In the genomic region with DNA sequence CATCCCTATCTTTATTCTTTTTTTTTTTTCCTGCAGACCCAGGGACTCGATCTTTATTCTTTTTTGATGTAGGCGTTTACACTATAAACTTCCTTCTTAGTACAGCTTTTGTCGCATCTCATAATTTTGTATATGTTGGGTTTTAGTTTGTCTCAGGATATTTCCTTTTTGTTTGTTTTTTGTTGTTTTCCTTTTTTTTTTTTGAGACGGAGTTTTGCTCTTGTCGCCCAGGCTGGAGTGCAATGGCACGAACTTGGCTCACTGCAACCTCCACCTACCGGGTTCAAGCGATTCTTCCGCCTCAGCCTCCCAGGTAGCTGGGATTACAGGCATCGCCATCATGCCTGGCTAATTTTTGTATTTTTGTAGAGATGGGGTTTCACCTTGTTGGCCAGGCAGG, we compare ENCODE assay signal across 8 cellular contexts. TPM values are rescaled to one million over a fixed set of nuclear protein-coding genes. Genes with fewer than 3 reads are reported as not detected.
A peak's percentile ranks its signal among the peaks of the same experiment; 100 is the strongest.
DNase-seq lines count a peak whose midpoint lies in the region; ATAC-seq, FAIRE-seq and TF ChIP-seq lines count a peak whose summit lies in the region.
"Not testable (repeated sequence)": the region's sequence is repeated elsewhere in the genome, so short reads cannot be mapped to it uniquely, and the experiment has no call there.

No MANE protein-coding gene starts in this region.

- CTCF ChIA-PET in CD4-positive, alpha-beta memory T cell (lab: Charles Lee; ENCODE audit: partially characterized antibody) = interaction anchor here (2.1 to 2.5 kb wide), 3 partner anchors 15 to 95 kb away, joined by 10 to 14 read pairs (median 11); no protein-coding TSS in a partner anchor
- CTCF ChIA-PET in HepG2 (lab: Yijun Ruan, JAX; ENCODE audit: low intra/inter-chr PET ratio, low total read pairs) = not testable (repeated sequence)

- not testable (repeated sequence) for ATAC-seq in HepG2; thoracic aorta (ENCODE audit: insufficient number of reproducible peaks, low FRiP score, low read depth)

- POLR2A ChIA-PET in CD4-positive, alpha-beta memory T cell (lab: Charles Lee; ENCODE audit: partially characterized antibody) = interaction anchor here (1.2 to 3.5 kb wide), 6 partner anchors 30 to 517 kb away, joined by 3 to 42 read pairs (median 10); partner anchors contain the start of genes DDB1, TKFC, TMEM109 and TMEM216
- POLR2A ChIA-PET in HepG2 (lab: Yijun Ruan, JAX) = interaction anchor here (2.4 to 2.6 kb wide), 2 partner anchors 39 to 137 kb away, joined by 8 to 29 read pairs; partner anchors contain the start of genes TMEM216 and VWCE

- peaks cover 75% of the 10 kb centered on the region for H3K4me1 ChIP-seq in CD4-positive, alpha-beta memory T cell (ENCODE audit: insufficient read depth, low read length)
- H3K4me1 ChIP-seq in esophagus muscularis mucosa (peaks cover 38 to 67% (median 63%) of the 10 kb centered on the region in 4 donors), HepG2 (ENCODE audit: insufficient read depth, low read length) (peaks cover 67% of the 10 kb centered on the region), osteoblast (ENCODE audit: insufficient read depth, low read length) (peaks cover 17% of the 10 kb centered on the region), thoracic aorta (ENCODE audit: control insufficient read depth in 1 of 2, low read depth in 2 of 2) (peaks cover 12 to 38% of the 10 kb centered on the region in 2 donors)

- not testable (repeated sequence) for TF ChIP-seq CTCF in WI38 (IDR thresholded peaks at IDR 0.05; ENCODE audit: low read depth, low read length); astrocyte of the spinal cord (IDR thresholded peaks at IDR 0.05; ENCODE audit: low read depth, low read length); esophagus muscularis mucosa (IDR thresholded peaks at IDR 0.05); HepG2 (CRISPR knock-in tag; IDR thresholded peaks at IDR 0.05); osteoblast (IDR thresholded peaks at IDR 0.05; ENCODE audit: extremely low read depth, low read depth, low read length); thoracic aorta (IDR thresholded peaks at IDR 0.05)

- peak overlapping the region; percentile 89 to 94 for H3K4me3 ChIP-seq in CD4-positive, alpha-beta memory T cell (ENCODE audit: low read length in 2 of 2)
- peak overlapping the region; percentile 100 for H3K4me3 ChIP-seq in Jurkat, Clone E6-1 (ENCODE audit: low read length)
- H3K4me3 ChIP-seq in WI38 (ENCODE audit: low read depth, low read length) = peak overlapping the region; percentile 99
- H3K4me3 ChIP-seq in astrocyte of the spinal cord (ENCODE audit: low read depth, low read length) = peak overlapping the region; percentile 99
- H3K4me3 ChIP-seq in esophagus muscularis mucosa = peak overlapping the region; percentile 77 to 96 (median 90)
- H3K4me3 ChIP-seq in HepG2 (replicated peaks in 1 of 3; ENCODE audit: insufficient read depth in 1 of 3, low read depth in 2 of 3, low read length in 3 of 3) = peak overlapping the region; percentile 66 to 99 (median 84)
- peak overlapping the region; percentile 95 for H3K4me3 ChIP-seq in osteoblast (ENCODE audit: insufficient read depth, low read length)
- peak overlapping the region; percentile 98 for H3K4me3 ChIP-seq in thoracic aorta

- BruUV-seq in HepG2 (replicated peaks; lab: Mats Ljungman, UMichigan) = not testable (repeated sequence)

- not testable (repeated sequence) for H3K9me3 Mint-ChIP-seq in CD4-positive, alpha-beta memory T cell

- not testable (repeated sequence) for TF ChIP-seq EP300 in esophagus muscularis mucosa (IDR thresholded peaks at IDR 0.05); HepG2 (IDR thresholded peaks at IDR 0.05; ENCODE audit: low read depth in 2 of 2, low read length in 2 of 2); HepG2 (CRISPR knock-in tag; IDR thresholded peaks at IDR 0.05; ENCODE audit: borderline replicate concordance)

- 70% methylated on average over 10 of the region's 10 CpGs for WGBS in esophagus muscularis mucosa
- WGBS in HepG2 (ENCODE audit: low lambda C conversion rate) = 37% methylated on average over 10 of the region's 10 CpGs

- H3K79me2 ChIP-seq in HepG2 (ENCODE audit: insufficient read depth, low read length) = peaks cover 70% of the 10 kb centered on the region
- peaks cover 94% of the 10 kb centered on the region for H3K79me2 ChIP-seq in osteoblast (ENCODE audit: insufficient read depth, low read length)

- H3K36me3 ChIP-seq in CD4-positive, alpha-beta memory T cell (ENCODE audit: insufficient read depth, low read length) = peaks cover 28% of the 10 kb centered on the region
- H3K36me3 ChIP-seq in esophagus muscularis mucosa = peaks cover 23 to 41% (median 28%) of the 10 kb centered on the region in 4 donors
- peaks cover 0 to 32% of the 10 kb centered on the region in 2 experiments; a peak in 4 of 5 replicates for H3K36me3 ChIP-seq in HepG2 (replicated peaks in 1 of 2; ENCODE audit: control insufficient read depth in 1 of 2, insufficient read depth in 2 of 2, low read length in 2 of 2)
- H3K36me3 ChIP-seq in osteoblast (ENCODE audit: insufficient read depth, low read length) = peaks cover 29% of the 10 kb centered on the region
- not testable (repeated sequence) for H3K36me3 ChIP-seq in thoracic aorta

- intact Hi-C loops in CD4-positive, alpha-beta memory T cell (cut with micrococcal nuclease) = loop anchor here (1.0 to 2.0 kb wide), 2 partner anchors 68 to 98 kb away; partner anchors contain the start of genes DDB1, TKFC and TMEM138
- intact Hi-C loops in esophagus muscularis mucosa (cut with DNase I); HepG2 (cut with micrococcal nuclease; ENCODE audit: unreplicated experiment): not testable (repeated sequence)

- H3K4me1 Mint-ChIP-seq in CD4-positive, alpha-beta memory T cell = peaks cover 30 to 82% (median 62%) of the 10 kb centered on the region in 4 donors

- H3K27ac Mint-ChIP-seq in CD4-positive, alpha-beta memory T cell = peak overlapping the region; percentile 99 to 100 (median 100)

- peak overlapping the region; percentile 96 for H3K9ac ChIP-seq in HepG2 (ENCODE audit: insufficient read depth, low read depth, low read length)

- H2AFZ ChIP-seq in HepG2 (ENCODE audit: low read length); osteoblast (ENCODE audit: low read length): not testable (repeated sequence)

- TF ChIP-seq RAD21 in HepG2 (CRISPR knock-in tag; IDR thresholded peaks at IDR 0.05) = not testable (repeated sequence)

- peak overlapping the region; percentile 94 to 99 (median 98) for H3K4me3 Mint-ChIP-seq in CD4-positive, alpha-beta memory T cell

- not testable (repeated sequence) for TF ChIP-seq POLR2A in esophagus muscularis mucosa (IDR thresholded peaks at IDR 0.05; ENCODE audit: low read depth); HepG2 (IDR thresholded peaks at IDR 0.05; ENCODE audit: insufficient read depth in 1 of 2, low read depth in 2 of 2, low read length in 2 of 2)

- H3K4me2 ChIP-seq in HepG2 (ENCODE audit: low read depth, low read length) = peak overlapping the region; percentile 74
- H3K4me2 ChIP-seq in osteoblast (ENCODE audit: insufficient read depth, low read length) = peak overlapping the region; percentile 91

- FAIRE-seq in HepG2 (lab: Jason Lieb, UNC) = not testable (repeated sequence)

- H3K36me3 Mint-ChIP-seq in CD4-positive, alpha-beta memory T cell = peaks cover 21 to 51% of the 10 kb centered on the region in 2 donors

- peak overlapping the region; percentile 99 for H3K27ac ChIP-seq in CD4-positive, alpha-beta memory T cell (ENCODE audit: low read depth, low read length)
- H3K27ac ChIP-seq in esophagus muscularis mucosa (replicated peaks in 1 of 4) (peak overlapping the region in 3 of 4 donors; percentile 97 to 100 (median 98)), HepG2 (ENCODE audit: extremely low read length, insufficient read depth, low read length) (peak overlapping the region; percentile 100), osteoblast (ENCODE audit: low read depth, low read length) (peak overlapping the region; percentile 94), thoracic aorta (peak overlapping the region in 1 of 2 donors; percentile 97)

- H4K20me1 ChIP-seq in HepG2 (ENCODE audit: insufficient read depth, low read length) (peaks cover 18% of the 10 kb centered on the region), osteoblast (ENCODE audit: insufficient read depth, low read length) (peaks cover 26% of the 10 kb centered on the region)

- not testable (repeated sequence) for H3K9me3 ChIP-seq in CD4-positive, alpha-beta memory T cell (ENCODE audit: control insufficient read depth in 1 of 2, low read length in 2 of 2); esophagus muscularis mucosa; HepG2 (ENCODE audit: low read length); osteoblast (ENCODE audit: low read depth, low read length); thoracic aorta

- not testable (repeated sequence) for H3K27me3 ChIP-seq in CD4-positive, alpha-beta memory T cell (ENCODE audit: insufficient read depth, low read length); esophagus muscularis mucosa; HepG2 (ENCODE audit: control insufficient read depth in 1 of 2, insufficient read depth in 2 of 2, low read length in 2 of 2); osteoblast (ENCODE audit: insufficient read depth, low read length); thoracic aorta (replicated peaks; ENCODE audit: insufficient read depth)

- in situ Hi-C loops in astrocyte of the spinal cord (cut with HindIII; ENCODE audit: low sequenced_read_pairs); HepG2 (cut with HindIII; ENCODE audit: extremely low pct_ligation_motif_present, low pct_unique_long_range_greater_than_20kb): not testable (repeated sequence)

- not testable (repeated sequence) for DNase-seq in CD4-positive, alpha-beta memory T cell; Jurkat, Clone E6-1 (ENCODE audit: low read depth, low spot score); astrocyte of the spinal cord (ENCODE audit: low read depth, low spot score); esophagus muscularis mucosa (ENCODE audit: extremely low spot score); HepG2 (ENCODE audit: low spot score); osteoblast (ENCODE audit: insufficient read length, low spot score, missing footprints); thoracic aorta (ENCODE audit: low spot score)

- not testable (repeated sequence) for H3K27me3 Mint-ChIP-seq in CD4-positive, alpha-beta memory T cell

RNA-seq across cellular contexts. Expression of gene SDHAF2, which starts 0.9 kb away (rescaled TPM):
- total RNA-seq in CD4-positive, alpha-beta memory T cell = 10 to 100 TPM; 54.7 to 60.2 TPM
- polyA plus RNA-seq in CD4-positive, alpha-beta memory T cell = 100 to 1,000 TPM; 100 to 106 TPM
- polyA plus RNA-seq in Jurkat, Clone E6-1 (2012; ENCODE audit: insufficient read depth, insufficient read length) = 70.4 TPM
- total RNA-seq in esophagus muscularis mucosa (10 to 100 TPM; 29.0 to 71.0 (median 48.3) TPM), HepG2 (2016; rRNA removed; fragmentation: Illumina TruSeq; extraction: Trizol) (44.2 and 53.3 TPM in 2 replicates), osteoblast (37.7 and 46.3 TPM in 2 replicates), thoracic aorta (10 to 100 TPM; 43.2 to 52.6 TPM)
- total RNA-seq in HepG2 (2016; cell fraction: cytosol; rRNA removed; fragmentation: Illumina TruSeq; extraction: Trizol; ENCODE audit: low read depth) = 30.3 and 32.6 TPM in 2 replicates
- 44.0 and 50.9 TPM in 2 replicates for total RNA-seq in HepG2 (2016; cell fraction: insoluble cytoplasmic fraction; rRNA removed; fragmentation: Illumina TruSeq; extraction: Trizol)
- total RNA-seq in HepG2 (2016; cell fraction: membrane; rRNA removed; fragmentation: Illumina TruSeq; extraction: Trizol) = 39.7 and 41.1 TPM in 2 replicates
- total RNA-seq in HepG2 (2016; cell fraction: nucleus; rRNA removed; fragmentation: Illumina TruSeq; extraction: Trizol) = 25.6 and 36.2 TPM in 2 replicates
- 70.4 and 70.5 TPM in 2 replicates for polyA plus RNA-seq in HepG2 (2011; rRNA removed)
- polyA plus RNA-seq in HepG2 (2011; cell fraction: cytosol; rRNA removed) = 81.8 and 87.8 TPM in 2 replicates
- polyA plus RNA-seq in HepG2 (2011; cell fraction: nucleus; rRNA removed) = 26.5 and 33.7 TPM in 2 replicates
- 25.1 and 33.9 TPM in 2 replicates for polyA plus RNA-seq in HepG2 (2012)
- 25.0 and 26.0 TPM in 2 replicates for polyA plus RNA-seq in HepG2 (2016; cell fraction: cytosol; fragmentation: Illumina TruSeq; extraction: Trizol; ENCODE audit: low read depth)
- polyA plus RNA-seq in HepG2 (2016; cell fraction: insoluble cytoplasmic fraction; fragmentation: Illumina TruSeq; extraction: Trizol; ENCODE audit: low read depth) = 65.1 and 67.8 TPM in 2 replicates
- 38.0 and 41.3 TPM in 2 replicates for polyA plus RNA-seq in HepG2 (2016; cell fraction: membrane; fragmentation: Illumina TruSeq; extraction: Trizol; ENCODE audit: low read depth)
- 48.1 and 64.5 TPM in 2 replicates for polyA plus RNA-seq in HepG2 (2016; cell fraction: nucleus; fragmentation: Illumina TruSeq; extraction: Trizol; ENCODE audit: insufficient read depth, low read depth)
- polyA minus RNA-seq in HepG2 (2011; rRNA and poly(A)+ RNA removed; ENCODE audit: low replicate concordance) = 102 and 166 TPM in 2 replicates
- 21.2 and 24.1 TPM in 2 replicates for polyA minus RNA-seq in HepG2 (2011; cell fraction: cytosol; rRNA and poly(A)+ RNA removed)
- polyA minus RNA-seq in HepG2 (2011; cell fraction: nucleus; rRNA and poly(A)+ RNA removed) = 54.1 and 63.3 TPM in 2 replicates

RNA-seq across cellular contexts. Expression of gene CPSF7, which starts 1.1 kb away (rescaled TPM):
- 100 to 1,000 TPM; 145 to 149 TPM for total RNA-seq in CD4-positive, alpha-beta memory T cell
- polyA plus RNA-seq in CD4-positive, alpha-beta memory T cell = 10 to 100 TPM; 19.9 to 34.2 TPM
- polyA plus RNA-seq in Jurkat, Clone E6-1 (2012; ENCODE audit: insufficient read depth, insufficient read length) = 108 TPM
- total RNA-seq in esophagus muscularis mucosa = 10 to 100 TPM; 29.9 to 45.2 (median 40.7) TPM
- 29.4 and 34.1 TPM in 2 replicates for total RNA-seq in HepG2 (2016; rRNA removed; fragmentation: Illumina TruSeq; extraction: Trizol)
- total RNA-seq in HepG2 (2016; cell fraction: cytosol; rRNA removed; fragmentation: Illumina TruSeq; extraction: Trizol; ENCODE audit: low read depth) = 7.3 and 8.6 TPM in 2 replicates
- 25.4 and 37.8 TPM in 2 replicates for total RNA-seq in HepG2 (2016; cell fraction: insoluble cytoplasmic fraction; rRNA removed; fragmentation: Illumina TruSeq; extraction: Trizol)
- 19.4 and 20.2 TPM in 2 replicates for total RNA-seq in HepG2 (2016; cell fraction: membrane; rRNA removed; fragmentation: Illumina TruSeq; extraction: Trizol)
- 48.4 and 51.2 TPM in 2 replicates for total RNA-seq in HepG2 (2016; cell fraction: nucleus; rRNA removed; fragmentation: Illumina TruSeq; extraction: Trizol)
- 36.8 and 40.6 TPM in 2 replicates for polyA plus RNA-seq in HepG2 (2011; rRNA removed)
- polyA plus RNA-seq in HepG2 (2011; cell fraction: cytosol; rRNA removed) = 16.4 and 19.7 TPM in 2 replicates
- 110 and 125 TPM in 2 replicates for polyA plus RNA-seq in HepG2 (2011; cell fraction: nucleus; rRNA removed)
- polyA plus RNA-seq in HepG2 (2012) = 47.5 and 48.9 TPM in 2 replicates
- 3.7 and 4.1 TPM in 2 replicates for polyA plus RNA-seq in HepG2 (2016; cell fraction: cytosol; fragmentation: Illumina TruSeq; extraction: Trizol; ENCODE audit: low read depth)
- 36.9 and 49.6 TPM in 2 replicates for polyA plus RNA-seq in HepG2 (2016; cell fraction: insoluble cytoplasmic fraction; fragmentation: Illumina TruSeq; extraction: Trizol; ENCODE audit: low read depth)
- polyA plus RNA-seq in HepG2 (2016; cell fraction: membrane; fragmentation: Illumina TruSeq; extraction: Trizol; ENCODE audit: low read depth) = 13.1 and 15.0 TPM in 2 replicates
- 151 and 159 TPM in 2 replicates for polyA plus RNA-seq in HepG2 (2016; cell fraction: nucleus; fragmentation: Illumina TruSeq; extraction: Trizol; ENCODE audit: insufficient read depth, low read depth)
- 43.6 and 128 TPM in 2 replicates for polyA minus RNA-seq in HepG2 (2011; rRNA and poly(A)+ RNA removed; ENCODE audit: low replicate concordance)
- 14.5 and 17.3 TPM in 2 replicates for polyA minus RNA-seq in HepG2 (2011; cell fraction: cytosol; rRNA and poly(A)+ RNA removed)
- 56.7 and 63.0 TPM in 2 replicates for polyA minus RNA-seq in HepG2 (2011; cell fraction: nucleus; rRNA and poly(A)+ RNA removed)
- total RNA-seq in osteoblast = 29.0 and 29.2 TPM in 2 replicates
- 10 to 100 TPM; 54.3 to 69.7 TPM for total RNA-seq in thoracic aorta

RNA-seq across cellular contexts. Expression of gene TMEM216, which starts 38.5 kb away (rescaled TPM):
- total RNA-seq in CD4-positive, alpha-beta memory T cell = 10 to 100 TPM; 17.2 to 19.4 TPM
- polyA plus RNA-seq in CD4-positive, alpha-beta memory T cell = 10 to 100 TPM; 45.7 to 48.1 TPM
- 3.1 TPM for polyA plus RNA-seq in Jurkat, Clone E6-1 (2012; ENCODE audit: insufficient read depth, insufficient read length)
- total RNA-seq in esophagus muscularis mucosa (10 to 100 TPM in 1 of 4 donors, 1 to 10 TPM in 3; 6.2 to 12.3 (median 8.2) TPM), HepG2 (2016; rRNA removed; fragmentation: Illumina TruSeq; extraction: Trizol) (25.2 and 25.4 TPM in 2 replicates), osteoblast (5.8 and 8.3 TPM in 2 replicates), thoracic aorta (10 to 100 TPM in 1 of 2 donors, 1 to 10 TPM in 1; 5.6 to 13.0 TPM)
- total RNA-seq in HepG2 (2016; cell fraction: cytosol; rRNA removed; fragmentation: Illumina TruSeq; extraction: Trizol; ENCODE audit: low read depth) = 33.0 and 38.9 TPM in 2 replicates
- 23.9 and 27.8 TPM in 2 replicates for total RNA-seq in HepG2 (2016; cell fraction: insoluble cytoplasmic fraction; rRNA removed; fragmentation: Illumina TruSeq; extraction: Trizol)
- total RNA-seq in HepG2 (2016; cell fraction: membrane; rRNA removed; fragmentation: Illumina TruSeq; extraction: Trizol) = 43.9 and 52.8 TPM in 2 replicates
- total RNA-seq in HepG2 (2016; cell fraction: nucleus; rRNA removed; fragmentation: Illumina TruSeq; extraction: Trizol) = 15.8 and 17.5 TPM in 2 replicates
- 53.7 and 60.1 TPM in 2 replicates for polyA plus RNA-seq in HepG2 (2011; rRNA removed)
- polyA plus RNA-seq in HepG2 (2011; cell fraction: cytosol; rRNA removed) = 44.7 and 56.5 TPM in 2 replicates
- 20.0 and 25.6 TPM in 2 replicates for polyA plus RNA-seq in HepG2 (2011; cell fraction: nucleus; rRNA removed)
- 17.5 and 21.3 TPM in 2 replicates for polyA plus RNA-seq in HepG2 (2012)
- 45.4 and 52.3 TPM in 2 replicates for polyA plus RNA-seq in HepG2 (2016; cell fraction: cytosol; fragmentation: Illumina TruSeq; extraction: Trizol; ENCODE audit: low read depth)
- 31.2 and 31.8 TPM in 2 replicates for polyA plus RNA-seq in HepG2 (2016; cell fraction: insoluble cytoplasmic fraction; fragmentation: Illumina TruSeq; extraction: Trizol; ENCODE audit: low read depth)
- 53.1 and 57.7 TPM in 2 replicates for polyA plus RNA-seq in HepG2 (2016; cell fraction: membrane; fragmentation: Illumina TruSeq; extraction: Trizol; ENCODE audit: low read depth)
- polyA plus RNA-seq in HepG2 (2016; cell fraction: nucleus; fragmentation: Illumina TruSeq; extraction: Trizol; ENCODE audit: insufficient read depth, low read depth) = 33.0 and 35.6 TPM in 2 replicates
- 13.9 and 44.9 TPM in 2 replicates for polyA minus RNA-seq in HepG2 (2011; rRNA and poly(A)+ RNA removed; ENCODE audit: low replicate concordance)
- 11.1 and 12.6 TPM in 2 replicates for polyA minus RNA-seq in HepG2 (2011; cell fraction: cytosol; rRNA and poly(A)+ RNA removed)
- 11.3 and 19.4 TPM in 2 replicates for polyA minus RNA-seq in HepG2 (2011; cell fraction: nucleus; rRNA and poly(A)+ RNA removed)
